Comparison of ENCODE assay signal across 29 cellular contexts in the genomic region with DNA sequence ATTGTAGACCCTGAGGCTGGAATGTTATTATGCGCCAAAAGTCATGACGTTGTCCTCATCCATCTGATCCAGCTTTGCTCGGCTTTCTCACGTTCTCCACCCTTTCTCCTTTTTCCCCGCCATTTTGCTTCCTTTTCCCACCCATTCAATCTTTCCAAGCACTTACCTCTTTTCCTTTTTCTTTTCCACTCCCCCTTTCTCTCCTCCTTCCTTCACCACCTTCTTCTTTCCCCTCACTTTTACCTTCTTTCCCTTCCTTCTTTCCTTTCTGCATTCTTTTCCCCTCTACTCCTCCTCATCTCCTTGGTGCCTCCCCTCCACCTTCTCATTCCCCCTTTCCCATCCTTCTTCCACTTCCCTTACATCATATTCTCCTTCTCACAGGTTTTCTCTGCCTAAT.
DNase-seq lines count a peak whose midpoint lies in the region; ATAC-seq, FAIRE-seq and TF ChIP-seq lines count a peak whose summit lies in the region.
"Had no signal": no experiment of that assay in that cellular context is flagged by ENCODE, and none has a peak within 500 bp of the region (broad histone marks: within the 10 kb centered on the region; RNA-seq: fewer than 3 reads in every experiment).

No MANE protein-coding gene starts in this region.

- TF ChIP-seq POLR2A in HepG2 (IDR thresholded peaks at IDR 0.05; ENCODE audit: insufficient read depth in 1 of 2, low read depth in 2 of 2, low read length in 2 of 2) (no peak), right lobe of liver (IDR thresholded peaks at IDR 0.05) (no peak), K562 (conservative IDR thresholded peaks at IDR 0.05) (no peak)

- H3K4me1 Mint-ChIP-seq in WTC11 = no peaks in the 10 kb centered on the region
- H3K4me1 Mint-ChIP-seq: CD4-positive, CD25-positive, alpha-beta regulatory T cell; CD8-positive, alpha-beta memory T cell had no signal

- H3K27me3 Mint-ChIP-seq in WTC11 (ENCODE audit: low read depth) = no peaks in the 10 kb centered on the region; the same call in 1 of the 2 replicates
- H3K27me3 Mint-ChIP-seq: CD4-positive, CD25-positive, alpha-beta regulatory T cell had no signal

- POLR2A ChIA-PET in HepG2 (lab: Yijun Ruan, JAX) (no interaction called here), WTC11 (lab: Charles Lee) (no interaction called here), K562 (lab: Yijun Ruan, JAX) (interaction anchor here (0.7 kb wide), 1 partner anchor 1602 kb away, joined by 3 read pairs; no protein-coding TSS in a partner anchor)

- CTCF ChIA-PET in HepG2 (lab: Yijun Ruan, JAX; ENCODE audit: low intra/inter-chr PET ratio, low total read pairs) (no interaction called here), WTC11 (lab: Charles Lee) (no interaction called here), K562 (lab: Yijun Ruan, JAX; ENCODE audit: low intra/inter-chr PET ratio) (interaction anchor here (0.6 kb wide), 1 partner anchor 293 kb away, joined by 3 read pairs; no protein-coding TSS in a partner anchor)

- 36% methylated on average over 5 of the region's 5 CpGs for WGBS in HepG2 (ENCODE audit: low lambda C conversion rate)
- WGBS in right lobe of liver (ENCODE audit: insufficient coverage, low coverage, low lambda C conversion rate, missing lambda C conversion rate) = 94% methylated on average over 5 of the region's 5 CpGs
- 17% methylated on average over 3 of the region's 5 CpGs for WGBS in K562 (ENCODE audit: insufficient coverage, low coverage, missing lambda C conversion rate)

- no peaks in the 10 kb centered on the region for H3K27me3 ChIP-seq in HepG2 (ENCODE audit: control insufficient read depth in 1 of 2, insufficient read depth in 2 of 2, low read length in 2 of 2)
- no peaks in the 10 kb centered on the region for H3K27me3 ChIP-seq in right lobe of liver
- no peaks in the 10 kb centered on the region for H3K27me3 ChIP-seq in K562 (ENCODE audit: control insufficient read depth in 2 of 2, insufficient read depth in 2 of 2, low read length in 2 of 2)
- H3K27me3 ChIP-seq: BE2C, BLaER1 had no signal

- H3K4me2 ChIP-seq in HepG2 (ENCODE audit: low read depth, low read length) (no peak overlapping the region), K562 (ENCODE audit: insufficient read depth, low read length) (no peak overlapping the region)
- H3K4me2 ChIP-seq: BLaER1 had no signal

- no peaks in the 10 kb centered on the region; the same call in 1 of the 2 replicates for H3K9me3 Mint-ChIP-seq in WTC11
- peaks cover 0 to 16% of the 10 kb centered on the region in 2 donors for H3K9me3 Mint-ChIP-seq in activated naive CD4-positive, alpha-beta T cell treated with anti-CD3 and anti-CD28 coated beads, Interleukin-2, amount 50 U/mL, for 72 hours

- no peaks in the 10 kb centered on the region for H3K9me1 ChIP-seq in K562 (ENCODE audit: control insufficient read depth, insufficient read depth, low read length)

- ATAC-seq in HepG2 (no peak), right lobe of liver (no peak), WTC11 (no peak), K562 (no peak), GM18520 (IDR thresholded peaks at IDR 0.05; ENCODE audit: unreplicated experiment) (no peak)
- no peak for ATAC-seq in activated naive CD4-positive, alpha-beta T cell treated with anti-CD3 and anti-CD28 coated beads, Interleukin-2, amount 50 U/mL, for 72 hours
- ATAC-seq: GM12878 had no signal

- H3K27ac ChIP-seq in HepG2 (ENCODE audit: extremely low read length, insufficient read depth, low read length) = no peak overlapping the region
- H3K27ac ChIP-seq in right lobe of liver = no peak overlapping the region
- H3K27ac ChIP-seq in K562 (ENCODE audit: extremely low read depth, low read depth, low read length) = no peak overlapping the region
- H3K27ac ChIP-seq: BLaER1 had no signal

- H4K20me1 ChIP-seq in HepG2 (ENCODE audit: insufficient read depth, low read length) = no peaks in the 10 kb centered on the region
- no peaks in the 10 kb centered on the region for H4K20me1 ChIP-seq in K562 (replicated peaks; ENCODE audit: control insufficient read depth, insufficient read depth, low read length)
- H4K20me1 ChIP-seq: BLaER1 had no signal

- TF ChIP-seq EP300 in HepG2 (IDR thresholded peaks at IDR 0.05; ENCODE audit: low read depth in 2 of 2, low read length in 2 of 2) = no peak
- TF ChIP-seq EP300 in HepG2 (CRISPR knock-in tag; IDR thresholded peaks at IDR 0.05; ENCODE audit: borderline replicate concordance) = no peak
- TF ChIP-seq EP300 in K562 (IDR thresholded peaks at IDR 0.05; ENCODE audit: low read length) = no peak

- H3K27ac Mint-ChIP-seq in WTC11 = no peak overlapping the region; the same call in 1 of the 2 replicates
- no peak overlapping the region for H3K27ac Mint-ChIP-seq in activated naive CD4-positive, alpha-beta T cell treated with anti-CD3 and anti-CD28 coated beads, Interleukin-2, amount 50 U/mL, for 72 hours
- H3K27ac Mint-ChIP-seq: CD14-positive monocyte; CD4-positive, alpha-beta memory T cell; CD4-positive, CD25-positive, alpha-beta regulatory T cell; CD8-positive, alpha-beta memory T cell had no signal

- BruUV-seq in HepG2 (replicated peaks; lab: Mats Ljungman, UMichigan) = no TSS peak
- no TSS peak for BruUV-seq in K562 (replicated peaks; lab: Mats Ljungman, UMichigan)

- H3K9me3 ChIP-seq in HepG2 (ENCODE audit: low read length) = peaks cover 47% of the 10 kb centered on the region
- H3K9me3 ChIP-seq in right lobe of liver = no peaks in the 10 kb centered on the region
- H3K9me3 ChIP-seq in K562 (replicated peaks; ENCODE audit: control insufficient read depth, insufficient read depth, low read depth, low read length) = no peaks in the 10 kb centered on the region
- H3K9me3 ChIP-seq: BE2C, BLaER1 had no signal

- in situ Hi-C loops in HepG2 (cut with HindIII; ENCODE audit: extremely low pct_ligation_motif_present, low pct_unique_long_range_greater_than_20kb) = no loop called here
- in situ Hi-C loops in K562 (cut with MboI) = no loop called here

- DNase-seq in HepG2 (ENCODE audit: low spot score) (no peak), right lobe of liver (no peak), WTC11 (ENCODE audit: low spot score) (no peak), K562 (ENCODE audit: extremely low read depth in 1 of 4, low spot score in 3 of 4) (no peak), NOMO-1 treated with DMSO at 0.1 percent for 48 hours (lab: John Stamatoyannopoulos, UW; ENCODE audit: unreplicated experiment) (no peak)
- no peak for DNase-seq in activated naive CD4-positive, alpha-beta T cell treated with anti-CD3 and anti-CD28 coated beads, Interleukin-2, amount 50 U/mL, for 72 hours (ENCODE audit: low spot score in 2 of 2)
- DNase-seq: 8988T; ACHN; BE2C; C1 segment of cervical spinal cord; CD4-positive, alpha-beta memory T cell; CD4-positive, CD25-positive, alpha-beta regulatory T cell; CD8-positive, alpha-beta memory T cell; COR-L47; DMS 273 treated with DMSO at 0.1 percent for 48 hours; DMS153; DMS53; DMS79; DND-41; EL; GDM1 had no signal

- no peaks in the 10 kb centered on the region for H3K36me3 Mint-ChIP-seq in WTC11
- no peaks in the 10 kb centered on the region for H3K36me3 Mint-ChIP-seq in activated naive CD4-positive, alpha-beta T cell treated with anti-CD3 and anti-CD28 coated beads, Interleukin-2, amount 50 U/mL, for 72 hours
- H3K36me3 Mint-ChIP-seq: CD14-positive monocyte; CD4-positive, alpha-beta memory T cell; CD4-positive, CD25-positive, alpha-beta regulatory T cell; CD8-positive, alpha-beta memory T cell had no signal

- TF ChIP-seq RAD21 in HepG2 (CRISPR knock-in tag; IDR thresholded peaks at IDR 0.05) (no peak), K562 (CRISPR knock-in tag; conservative IDR thresholded peaks at IDR 0.05 in 1 of 2, IDR thresholded peaks at IDR 0.05 in 1 of 2) (no peak)

- H2AFZ ChIP-seq in HepG2 (ENCODE audit: low read length) (no peak overlapping the region), K562 (ENCODE audit: low read depth, low read length) (no peak overlapping the region)

- H3K79me2 ChIP-seq in HepG2 (ENCODE audit: insufficient read depth, low read length) (no peaks in the 10 kb centered on the region), K562 (ENCODE audit: control insufficient read depth, insufficient read depth, low read length) (no peaks in the 10 kb centered on the region)

- no peak for TF ChIP-seq CTCF in HepG2 (CRISPR knock-in tag; IDR thresholded peaks at IDR 0.05)
- TF ChIP-seq CTCF in right lobe of liver (IDR thresholded peaks at IDR 0.05) = no peak
- no peak for TF ChIP-seq CTCF in WTC11 (IDR thresholded peaks at IDR 0.05)
- TF ChIP-seq CTCF in K562 (IDR thresholded peaks at IDR 0.05 in 2 of 3, conservative IDR thresholded peaks at IDR 0.05 in 1 of 3; ENCODE audit: insufficient read depth in 2 of 3, low read depth in 1 of 3, low read length in 3 of 3) = no peak

- H3K4me1 ChIP-seq in HepG2 (ENCODE audit: insufficient read depth, low read length) (no peaks in the 10 kb centered on the region), right lobe of liver (no peaks in the 10 kb centered on the region), K562 (replicated peaks in 1 of 2; ENCODE audit: control insufficient read depth in 2 of 2, insufficient read depth in 2 of 2, low read length in 2 of 2) (no peaks in the 10 kb centered on the region)
- H3K4me1 ChIP-seq: BE2C, BLaER1 had no signal

- intact Hi-C loops in HepG2 (cut with micrococcal nuclease; ENCODE audit: unreplicated experiment) = no loop called here
- intact Hi-C loops in right lobe of liver (cut with DNase I) = no loop called here
- intact Hi-C loops in K562 (cut with micrococcal nuclease) = no loop called here

- no peak for FAIRE-seq in HepG2 (lab: Jason Lieb, UNC)
- no peak for FAIRE-seq in K562 (lab: Jason Lieb, UNC)
- FAIRE-seq: A204.1, GM12878, GM12892, GM18507, GM19239 had no signal

- H3K9ac ChIP-seq in HepG2 (ENCODE audit: insufficient read depth, low read depth, low read length) = no peak overlapping the region
- H3K9ac ChIP-seq in K562 (ENCODE audit: insufficient read depth in 1 of 2, low read depth in 2 of 2, low read length in 2 of 2) = no peak overlapping the region
- H3K9ac ChIP-seq: BLaER1 had no signal

- no peak overlapping the region for H3K4me3 ChIP-seq in HepG2 (replicated peaks in 1 of 3; ENCODE audit: insufficient read depth in 1 of 3, low read depth in 2 of 3, low read length in 3 of 3)
- H3K4me3 ChIP-seq in right lobe of liver = no peak overlapping the region
- no peak overlapping the region for H3K4me3 ChIP-seq in K562
- H3K4me3 ChIP-seq: BLaER1, GM12878 had no signal

- H3K36me3 ChIP-seq in HepG2 (replicated peaks in 1 of 2; ENCODE audit: control insufficient read depth in 1 of 2, insufficient read depth in 2 of 2, low read length in 2 of 2) (no peaks in the 10 kb centered on the region), right lobe of liver (no peaks in the 10 kb centered on the region), K562 (ENCODE audit: control insufficient read depth, insufficient read depth, low read length) (no peaks in the 10 kb centered on the region)
- H3K36me3 ChIP-seq: BE2C, BLaER1 had no signal

- H3K4me3 Mint-ChIP-seq in WTC11 = no peak overlapping the region
- H3K4me3 Mint-ChIP-seq: CD4-positive, alpha-beta memory T cell; CD4-positive, CD25-positive, alpha-beta regulatory T cell; CD8-positive, alpha-beta memory T cell had no signal

TF ChIP-seq in HepG2, 621 proteins besides CTCF, POLR2A, EP300 and RAD21 (continues in another document):
- 0 out of 2 replicates have a peak, but pooled peaks have one; percentile 68 for TF ChIP-seq PLRG1 (conservative IDR thresholded peaks at IDR 0.05)

TF ChIP-seq in K562, 482 proteins besides CTCF, POLR2A, EP300 and RAD21 (continues in another document):
- TF ChIP-seq ETV5 (CRISPR knock-in tag; IDR thresholded peaks at IDR 0.05; ENCODE audit: low read depth) = no peak
- 0 out of 2 replicates have a peak, but pooled peaks have one; percentile 29 for TF ChIP-seq ELF4 (CRISPR knock-in tag; IDR thresholded peaks at IDR 0.05)
